1 cellular context compared by ENCODE assay signal in the genomic region with DNA sequence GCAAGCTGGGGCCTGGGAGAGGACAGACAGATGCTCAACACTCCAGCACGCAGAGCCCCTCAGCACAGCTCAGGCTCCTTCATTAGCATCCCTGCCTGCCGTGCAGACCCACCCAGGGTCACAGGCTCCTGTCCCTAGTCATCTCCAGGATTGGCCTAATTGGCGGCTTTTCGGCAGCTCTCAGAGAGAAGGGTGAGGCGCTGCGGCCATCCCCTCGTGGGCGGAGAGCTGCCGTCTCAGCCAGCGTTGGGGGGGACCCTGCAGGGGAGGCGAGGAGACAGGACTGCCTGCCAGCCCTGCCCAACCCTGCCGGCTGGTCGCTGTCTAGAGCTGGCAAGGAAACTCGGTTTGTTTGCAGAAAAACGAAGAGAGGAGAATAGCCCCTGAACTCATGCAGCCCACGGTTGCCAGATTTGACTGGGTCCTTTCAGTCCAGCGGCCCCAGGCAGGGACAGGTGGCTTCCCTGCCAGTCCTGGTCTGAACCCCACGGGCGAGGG.
TF ChIP-seq lines count a peak whose summit lies in the region.

No MANE protein-coding gene starts in this region.

TF ChIP-seq in HepG2, 621 proteins besides CTCF, POLR2A, EP300 and RAD21:
- TF ChIP-seq, protein P1, sequence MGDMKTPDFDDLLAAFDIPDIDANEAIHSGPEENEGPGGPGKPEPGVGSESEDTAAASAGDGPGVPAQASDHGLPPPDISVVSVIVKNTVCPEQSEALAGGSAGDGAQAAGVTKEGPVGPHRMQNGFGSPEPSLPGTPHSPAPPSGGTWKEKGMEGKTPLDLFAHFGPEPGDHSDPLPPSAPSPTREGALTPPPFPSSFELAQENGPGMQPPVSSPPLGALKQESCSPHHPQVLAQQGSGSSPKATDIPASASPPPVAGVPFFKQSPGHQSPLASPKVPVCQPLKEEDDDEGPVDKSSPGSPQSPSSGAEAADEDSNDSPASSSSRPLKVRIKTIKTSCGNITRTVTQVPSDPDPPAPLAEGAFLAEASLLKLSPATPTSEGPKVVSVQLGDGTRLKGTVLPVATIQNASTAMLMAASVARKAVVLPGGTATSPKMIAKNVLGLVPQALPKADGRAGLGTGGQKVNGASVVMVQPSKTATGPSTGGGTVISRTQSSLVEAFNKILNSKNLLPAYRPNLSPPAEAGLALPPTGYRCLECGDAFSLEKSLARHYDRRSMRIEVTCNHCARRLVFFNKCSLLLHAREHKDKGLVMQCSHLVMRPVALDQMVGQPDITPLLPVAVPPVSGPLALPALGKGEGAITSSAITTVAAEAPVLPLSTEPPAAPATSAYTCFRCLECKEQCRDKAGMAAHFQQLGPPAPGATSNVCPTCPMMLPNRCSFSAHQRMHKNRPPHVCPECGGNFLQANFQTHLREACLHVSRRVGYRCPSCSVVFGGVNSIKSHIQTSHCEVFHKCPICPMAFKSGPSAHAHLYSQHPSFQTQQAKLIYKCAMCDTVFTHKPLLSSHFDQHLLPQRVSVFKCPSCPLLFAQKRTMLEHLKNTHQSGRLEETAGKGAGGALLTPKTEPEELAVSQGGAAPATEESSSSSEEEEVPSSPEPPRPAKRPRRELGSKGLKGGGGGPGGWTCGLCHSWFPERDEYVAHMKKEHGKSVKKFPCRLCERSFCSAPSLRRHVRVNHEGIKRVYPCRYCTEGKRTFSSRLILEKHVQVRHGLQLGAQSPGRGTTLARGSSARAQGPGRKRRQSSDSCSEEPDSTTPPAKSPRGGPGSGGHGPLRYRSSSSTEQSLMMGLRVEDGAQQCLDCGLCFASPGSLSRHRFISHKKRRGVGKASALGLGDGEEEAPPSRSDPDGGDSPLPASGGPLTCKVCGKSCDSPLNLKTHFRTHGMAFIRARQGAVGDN (CRISPR knock-in tag; IDR thresholded peaks at IDR 0.05): 0 out of 2 replicates have a peak, but pooled peaks have one; percentile 20
- TF ChIP-seq, protein P2, sequence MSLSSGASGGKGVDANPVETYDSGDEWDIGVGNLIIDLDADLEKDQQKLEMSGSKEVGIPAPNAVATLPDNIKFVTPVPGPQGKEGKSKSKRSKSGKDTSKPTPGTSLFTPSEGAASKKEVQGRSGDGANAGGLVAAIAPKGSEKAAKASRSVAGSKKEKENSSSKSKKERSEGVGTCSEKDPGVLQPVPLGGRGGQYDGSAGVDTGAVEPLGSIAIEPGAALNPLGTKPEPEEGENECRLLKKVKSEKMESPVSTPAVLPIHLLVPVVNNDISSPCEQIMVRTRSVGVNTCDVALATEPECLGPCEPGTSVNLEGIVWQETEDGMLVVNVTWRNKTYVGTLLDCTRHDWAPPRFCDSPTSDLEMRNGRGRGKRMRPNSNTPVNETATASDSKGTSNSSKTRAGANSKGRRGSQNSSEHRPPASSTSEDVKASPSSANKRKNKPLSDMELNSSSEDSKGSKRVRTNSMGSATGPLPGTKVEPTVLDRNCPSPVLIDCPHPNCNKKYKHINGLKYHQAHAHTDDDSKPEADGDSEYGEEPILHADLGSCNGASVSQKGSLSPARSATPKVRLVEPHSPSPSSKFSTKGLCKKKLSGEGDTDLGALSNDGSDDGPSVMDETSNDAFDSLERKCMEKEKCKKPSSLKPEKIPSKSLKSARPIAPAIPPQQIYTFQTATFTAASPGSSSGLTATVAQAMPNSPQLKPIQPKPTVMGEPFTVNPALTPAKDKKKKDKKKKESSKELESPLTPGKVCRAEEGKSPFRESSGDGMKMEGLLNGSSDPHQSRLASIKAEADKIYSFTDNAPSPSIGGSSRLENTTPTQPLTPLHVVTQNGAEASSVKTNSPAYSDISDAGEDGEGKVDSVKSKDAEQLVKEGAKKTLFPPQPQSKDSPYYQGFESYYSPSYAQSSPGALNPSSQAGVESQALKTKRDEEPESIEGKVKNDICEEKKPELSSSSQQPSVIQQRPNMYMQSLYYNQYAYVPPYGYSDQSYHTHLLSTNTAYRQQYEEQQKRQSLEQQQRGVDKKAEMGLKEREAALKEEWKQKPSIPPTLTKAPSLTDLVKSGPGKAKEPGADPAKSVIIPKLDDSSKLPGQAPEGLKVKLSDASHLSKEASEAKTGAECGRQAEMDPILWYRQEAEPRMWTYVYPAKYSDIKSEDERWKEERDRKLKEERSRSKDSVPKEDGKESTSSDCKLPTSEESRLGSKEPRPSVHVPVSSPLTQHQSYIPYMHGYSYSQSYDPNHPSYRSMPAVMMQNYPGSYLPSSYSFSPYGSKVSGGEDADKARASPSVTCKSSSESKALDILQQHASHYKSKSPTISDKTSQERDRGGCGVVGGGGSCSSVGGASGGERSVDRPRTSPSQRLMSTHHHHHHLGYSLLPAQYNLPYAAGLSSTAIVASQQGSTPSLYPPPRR (CRISPR knock-in tag; IDR thresholded peaks at IDR 0.05; ENCODE audit: borderline replicate concordance): no peak
- TF ChIP-seq, protein P3, sequence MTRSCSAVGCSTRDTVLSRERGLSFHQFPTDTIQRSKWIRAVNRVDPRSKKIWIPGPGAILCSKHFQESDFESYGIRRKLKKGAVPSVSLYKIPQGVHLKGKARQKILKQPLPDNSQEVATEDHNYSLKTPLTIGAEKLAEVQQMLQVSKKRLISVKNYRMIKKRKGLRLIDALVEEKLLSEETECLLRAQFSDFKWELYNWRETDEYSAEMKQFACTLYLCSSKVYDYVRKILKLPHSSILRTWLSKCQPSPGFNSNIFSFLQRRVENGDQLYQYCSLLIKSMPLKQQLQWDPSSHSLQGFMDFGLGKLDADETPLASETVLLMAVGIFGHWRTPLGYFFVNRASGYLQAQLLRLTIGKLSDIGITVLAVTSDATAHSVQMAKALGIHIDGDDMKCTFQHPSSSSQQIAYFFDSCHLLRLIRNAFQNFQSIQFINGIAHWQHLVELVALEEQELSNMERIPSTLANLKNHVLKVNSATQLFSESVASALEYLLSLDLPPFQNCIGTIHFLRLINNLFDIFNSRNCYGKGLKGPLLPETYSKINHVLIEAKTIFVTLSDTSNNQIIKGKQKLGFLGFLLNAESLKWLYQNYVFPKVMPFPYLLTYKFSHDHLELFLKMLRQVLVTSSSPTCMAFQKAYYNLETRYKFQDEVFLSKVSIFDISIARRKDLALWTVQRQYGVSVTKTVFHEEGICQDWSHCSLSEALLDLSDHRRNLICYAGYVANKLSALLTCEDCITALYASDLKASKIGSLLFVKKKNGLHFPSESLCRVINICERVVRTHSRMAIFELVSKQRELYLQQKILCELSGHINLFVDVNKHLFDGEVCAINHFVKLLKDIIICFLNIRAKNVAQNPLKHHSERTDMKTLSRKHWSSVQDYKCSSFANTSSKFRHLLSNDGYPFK (CRISPR knock-in tag; IDR thresholded peaks at IDR 0.05; ENCODE audit: borderline replicate concordance): 0 out of 2 replicates have a peak, but pooled peaks have one; percentile 28
- TF ChIP-seq EED (CRISPR knock-in tag; IDR thresholded peaks at IDR 0.05) (0 out of 2 replicates have a peak, but pooled peaks have one; percentile 27), IRX3 (CRISPR knock-in tag; IDR thresholded peaks at IDR 0.05; ENCODE audit: borderline replicate concordance, low read depth) (no peak), EZH2 (conservative IDR thresholded peaks at IDR 0.05; ENCODE audit: low read depth, low read length) (peak; percentile 93), SIX1 (CRISPR knock-in tag; IDR thresholded peaks at IDR 0.05; ENCODE audit: borderline replicate concordance) (no peak)
- TF ChIP-seq, protein P4, sequence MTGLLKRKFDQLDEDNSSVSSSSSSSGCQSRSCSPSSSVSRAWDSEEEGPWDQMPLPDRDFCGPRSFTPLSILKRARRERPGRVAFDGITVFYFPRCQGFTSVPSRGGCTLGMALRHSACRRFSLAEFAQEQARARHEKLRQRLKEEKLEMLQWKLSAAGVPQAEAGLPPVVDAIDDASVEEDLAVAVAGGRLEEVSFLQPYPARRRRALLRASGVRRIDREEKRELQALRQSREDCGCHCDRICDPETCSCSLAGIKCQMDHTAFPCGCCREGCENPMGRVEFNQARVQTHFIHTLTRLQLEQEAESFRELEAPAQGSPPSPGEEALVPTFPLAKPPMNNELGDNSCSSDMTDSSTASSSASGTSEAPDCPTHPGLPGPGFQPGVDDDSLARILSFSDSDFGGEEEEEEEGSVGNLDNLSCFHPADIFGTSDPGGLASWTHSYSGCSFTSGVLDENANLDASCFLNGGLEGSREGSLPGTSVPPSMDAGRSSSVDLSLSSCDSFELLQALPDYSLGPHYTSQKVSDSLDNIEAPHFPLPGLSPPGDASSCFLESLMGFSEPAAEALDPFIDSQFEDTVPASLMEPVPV (CRISPR knock-in tag; IDR thresholded peaks at IDR 0.05): 0 out of 2 replicates have a peak, but pooled peaks have one; percentile 11
